Comparison of ENCODE assay signal across 21 cellular contexts in genomic region chr6:77021232-77021631, GRCh38.
"Had no signal": no experiment of that assay in that cellular context is flagged by ENCODE, and none has a peak within 500 bp of the region (broad histone marks: within the 10 kb centered on the region; RNA-seq: fewer than 3 reads in every experiment).

No MANE protein-coding gene starts in this region.

- H3K4me1 ChIP-seq: ascending aorta, breast epithelium, esophagus squamous epithelium, lower lobe of right lung, tibial nerve, uterus had no signal

- H3K27ac ChIP-seq: ascending aorta, breast epithelium, esophagus squamous epithelium, lower lobe of right lung, neutrophil, tibial nerve, uterus had no signal

- H3K36me3 ChIP-seq: ascending aorta, breast epithelium, esophagus squamous epithelium, lower lobe of right lung, neutrophil, tibial nerve, uterus had no signal

- DNase-seq: activated CD4-positive, alpha-beta T cell treated with anti-CD3 and anti-CD28 coated beads, Interleukin-2, amount 50 U/mL, for 1 hour; activated CD4-positive, CD25-positive, alpha-beta regulatory T cell treated with anti-CD3 and anti-CD28 coated beads, Interleukin-2, amount 50 U/mL, for 72 hours; activated CD8-positive, alpha-beta memory T cell treated with anti-CD3 and anti-CD28 coated beads, Interleukin-2, amount 50 U/mL, for 48 hours; activated effector memory CD4-positive, alpha-beta T cell treated with Interleukin-2 at 50 U/mL for 16 hours; activated naive CD4-positive, alpha-beta T cell treated with anti-CD3 and anti-CD28 coated beads, Interleukin-2, amount 10 ng/mL, durations not matched to agents 7 days and 5 days; activated naive CD8-positive, alpha-beta T cell treated with anti-CD3 and anti-CD28 coated beads, Interleukin-2, amount 50 U/mL, for 24 hours; activated T-cell treated with anti-CD3 and anti-CD28 coated beads, Interleukin-2, amount 50 U/mL, for 48 hours; cerebellar nuclear complex; effector memory CD4-positive, alpha-beta T cell; esophagus squamous epithelium; left cardiac atrium; lower lobe of right lung; natural killer cell; stimulated activated CD4-positive, alpha-beta T cell treated with anti-CD3 and anti-CD28 coated beads, Interleukin-12 subunit alpha, Interleukin-12 subunit beta, amount 100 ng/mL, for 4 hours; stimulated activated CD4-positive, alpha-beta T cell treated with anti-CD3 and anti-CD28 coated beads, Interleukin-1b, Interleukin-23, amount 100 ng/mL, for 48 hours; stimulated activated naive CD8-positive, alpha-beta T cell treated with anti-CD3 and anti-CD28 coated beads, Interleukin-15, Interleukin-2, amounts not matched to agents 100 U/mL and 50 U/mL, for 24 hours; uterus had no signal

- H3K9me3 ChIP-seq: ascending aorta, breast epithelium, esophagus squamous epithelium, lower lobe of right lung, neutrophil, tibial nerve, uterus had no signal

- H3K27me3 ChIP-seq: ascending aorta, breast epithelium, esophagus squamous epithelium, neutrophil, tibial nerve, uterus had no signal

- H3K4me3 ChIP-seq: ascending aorta, breast epithelium, esophagus squamous epithelium, lower lobe of right lung, tibial nerve, uterus had no signal
